ENCODE assay signal across 18 cellular contexts in genomic region chr6:3045369-3045768, GRCh38. TPM values are rescaled to one million over a fixed set of nuclear protein-coding genes. Genes with fewer than 3 reads are reported as not detected.
DNase-seq lines count a peak whose midpoint lies in the region; ATAC-seq, FAIRE-seq and TF ChIP-seq lines count a peak whose summit lies in the region.
"Had no signal": no experiment of that assay in that cellular context is flagged by ENCODE, and none has a peak within 500 bp of the region (broad histone marks: within the 10 kb centered on the region; RNA-seq: fewer than 3 reads in every experiment).

No MANE protein-coding gene starts in this region.

- no peak overlapping the region for H3K4me3 Mint-ChIP-seq in endothelial cell (ENCODE audit: unreplicated experiment)
- H3K4me3 Mint-ChIP-seq: T-helper 1 cell treated with Interleukin-12 subunit alpha and Interleukin-12 subunit beta and Interleukin-4 antibody, amounts not matched to agents 30 μg/mL and 1 μg/mL, for 36 hours had no signal

- DNase-seq in DMS53 (lab: John Stamatoyannopoulos, UW) (peak; percentile 64), DMS53 treated with DMSO at 0.1 percent for 48 hours (lab: John Stamatoyannopoulos, UW; ENCODE audit: unreplicated experiment) (no peak), NAMALWA (ENCODE audit: low spot score) (peak; percentile 35), NCI-H69 (lab: John Stamatoyannopoulos, UW) (peak; percentile 77), K562 (ENCODE audit: extremely low read depth in 1 of 4, low spot score in 3 of 4) (no peak), PC-3 (no peak), endothelial cell (ENCODE audit: low spot score) (no peak)
- DNase-seq: 8988T, GM23248, KBM-7, NCI-H1048, NCI-H1930, NCI-H510A had no signal

- H3K36me3 Mint-ChIP-seq in endothelial cell (ENCODE audit: low read depth, unreplicated experiment): no peaks in the 10 kb centered on the region

- H3K27me3 Mint-ChIP-seq in endothelial cell (ENCODE audit: unreplicated experiment): peaks cover 3% of the 10 kb centered on the region

- TF ChIP-seq CTCF in K562 (IDR thresholded peaks at IDR 0.05 in 2 of 3, conservative IDR thresholded peaks at IDR 0.05 in 1 of 3; ENCODE audit: insufficient read depth in 2 of 3, low read depth in 1 of 3, low read length in 3 of 3) (no peak), PC-3 (conservative IDR thresholded peaks at IDR 0.05; ENCODE audit: low read depth, low read length) (no peak), endothelial cell (IDR thresholded peaks at IDR 0.05; ENCODE audit: unreplicated experiment) (no peak)

- no peak for TF ChIP-seq POLR2A in K562 (conservative IDR thresholded peaks at IDR 0.05)

- ATAC-seq in K562: peak; percentile 25; the same call in 1 of the 3 replicates
- no peak for ATAC-seq in PC-3
- no peak for ATAC-seq in HG03439 (IDR thresholded peaks at IDR 0.05; ENCODE audit: unreplicated experiment)
- ATAC-seq: HCT116 had no signal

- H3K4me1 ChIP-seq in K562 (replicated peaks in 1 of 2; ENCODE audit: control insufficient read depth in 2 of 2, insufficient read depth in 2 of 2, low read length in 2 of 2) (peaks cover 5 to 9% of the 10 kb centered on the region in 2 experiments; a peak in 4 of 5 replicates), PC-3 (ENCODE audit: insufficient read depth, low read length) (no peaks in the 10 kb centered on the region)

- no peaks in the 10 kb centered on the region for H4K20me1 ChIP-seq in K562 (replicated peaks; ENCODE audit: control insufficient read depth, insufficient read depth, low read length)
- no peaks in the 10 kb centered on the region for H4K20me1 ChIP-seq in PC-3 (ENCODE audit: low read length)
- H4K20me1 ChIP-seq: BLaER1 treated with 17β-estradiol and CSF1 and Interleukin-3, amounts not matched to agents 10 nM and 100 nM had no signal

- H3K4me2 ChIP-seq in K562 (ENCODE audit: insufficient read depth, low read length): no peak overlapping the region
- H3K4me2 ChIP-seq in PC-3 (ENCODE audit: low read length): no peak overlapping the region

- no peak for TF ChIP-seq EP300 in K562 (IDR thresholded peaks at IDR 0.05; ENCODE audit: low read length)

- no peak for FAIRE-seq in K562 (lab: Jason Lieb, UNC)

- CTCF ChIA-PET in K562 (lab: Yijun Ruan, JAX; ENCODE audit: low intra/inter-chr PET ratio) (no interaction called here), PC-3 (lab: Charles Lee) (no interaction called here)

- H3K27me3 ChIP-seq in K562 (ENCODE audit: control insufficient read depth in 2 of 2, insufficient read depth in 2 of 2, low read length in 2 of 2): no peaks in the 10 kb centered on the region
- H3K27me3 ChIP-seq in PC-3 (ENCODE audit: low read length): no peaks in the 10 kb centered on the region
- H3K27me3 ChIP-seq: BLaER1 treated with 17β-estradiol and CSF1 and Interleukin-3, amounts not matched to agents 10 nM and 100 nM had no signal

- no peaks in the 10 kb centered on the region for H3K9me2 ChIP-seq in PC-3 (replicated peaks; ENCODE audit: low read length)

- H3K27ac Mint-ChIP-seq in endothelial cell (ENCODE audit: unreplicated experiment): no peak overlapping the region
- H3K27ac Mint-ChIP-seq: T-helper 1 cell treated with Interleukin-12 subunit alpha and Interleukin-12 subunit beta and Interleukin-4 antibody, amounts not matched to agents 30 μg/mL and 1 μg/mL, for 36 hours had no signal

- 35% methylated on average over 5 of the region's 5 CpGs for WGBS in K562 (ENCODE audit: insufficient coverage, low coverage, missing lambda C conversion rate)

- H3K79me2 ChIP-seq in K562 (ENCODE audit: control insufficient read depth, insufficient read depth, low read length) (no peaks in the 10 kb centered on the region), PC-3 (ENCODE audit: low read length) (no peaks in the 10 kb centered on the region)

- H3K9me3 ChIP-seq in K562 (replicated peaks; ENCODE audit: control insufficient read depth, insufficient read depth, low read depth, low read length) (no peaks in the 10 kb centered on the region), PC-3 (ENCODE audit: low read length) (no peaks in the 10 kb centered on the region)
- H3K9me3 ChIP-seq: BLaER1 treated with 17β-estradiol and CSF1 and Interleukin-3, amounts not matched to agents 10 nM and 100 nM had no signal

- no peaks in the 10 kb centered on the region for H3K9me1 ChIP-seq in K562 (ENCODE audit: control insufficient read depth, insufficient read depth, low read length)

- H2AFZ ChIP-seq in K562 (ENCODE audit: low read depth, low read length): no peak overlapping the region
- no peak overlapping the region for H2AFZ ChIP-seq in PC-3 (ENCODE audit: low read length)
- H2AFZ ChIP-seq: GM23248 had no signal

- peaks cover 20% of the 10 kb centered on the region for H3K4me1 Mint-ChIP-seq in endothelial cell (ENCODE audit: unreplicated experiment)

- H3K4me3 ChIP-seq in K562 (no peak overlapping the region), PC-3 (ENCODE audit: low read length) (no peak overlapping the region)
- H3K4me3 ChIP-seq: BLaER1 treated with 17β-estradiol and CSF1 and Interleukin-3, amounts not matched to agents 10 nM and 100 nM; GM23248 had no signal

- H3K9ac ChIP-seq in K562 (ENCODE audit: insufficient read depth in 1 of 2, low read depth in 2 of 2, low read length in 2 of 2): peak overlapping the region in 1 of 2 experiments; percentile 19; a peak in 1 of 4 replicates
- no peak overlapping the region for H3K9ac ChIP-seq in PC-3 (ENCODE audit: low read length)
- H3K9ac ChIP-seq: BLaER1 treated with 17β-estradiol and CSF1 and Interleukin-3, amounts not matched to agents 10 nM and 100 nM; GM23248 had no signal

- POLR2A ChIA-PET in K562 (lab: Yijun Ruan, JAX) (interaction anchor here (1.0 to 1.8 kb wide), 7 partner anchors 8 to 59 kb away, joined by 3 to 7 read pairs (median 3); no protein-coding TSS in a partner anchor), PC-3 (lab: Charles Lee; ENCODE audit: unreplicated experiment) (no interaction called here)

- intact Hi-C loops in K562 (cut with micrococcal nuclease): no loop called here
- intact Hi-C loops in PC-3 (cut with micrococcal nuclease): no loop called here

- H3K27ac ChIP-seq in K562 (ENCODE audit: extremely low read depth, low read depth, low read length): no peak overlapping the region
- no peak overlapping the region for H3K27ac ChIP-seq in PC-3 (ENCODE audit: low read length)
- H3K27ac ChIP-seq: BLaER1 treated with 17β-estradiol and CSF1 and Interleukin-3, amounts not matched to agents 10 nM and 100 nM; GM23248; HL-60 had no signal

- BruUV-seq in K562 (replicated peaks; lab: Mats Ljungman, UMichigan) (no TSS peak), PC-3 (replicated peaks; lab: Mats Ljungman, UMichigan) (no TSS peak)

- H3K9me3 Mint-ChIP-seq in endothelial cell (ENCODE audit: unreplicated experiment): no peaks in the 10 kb centered on the region
- H3K9me3 Mint-ChIP-seq: T-helper 1 cell treated with Interleukin-12 subunit alpha and Interleukin-12 subunit beta and Interleukin-4 antibody, amounts not matched to agents 30 μg/mL and 1 μg/mL, for 36 hours had no signal

- no peaks in the 10 kb centered on the region for H3F3A ChIP-seq in PC-3 (ENCODE audit: low read length, unreplicated experiment)

- no peak for TF ChIP-seq RAD21 in K562 (CRISPR knock-in tag; conservative IDR thresholded peaks at IDR 0.05 in 1 of 2, IDR thresholded peaks at IDR 0.05 in 1 of 2)

- H3K36me3 ChIP-seq in K562 (ENCODE audit: control insufficient read depth, insufficient read depth, low read length) (no peaks in the 10 kb centered on the region), PC-3 (ENCODE audit: low read depth, low read length) (no peaks in the 10 kb centered on the region)
- H3K36me3 ChIP-seq: BLaER1 treated with 17β-estradiol and CSF1 and Interleukin-3, amounts not matched to agents 10 nM and 100 nM had no signal

- in situ Hi-C loops in K562 (cut with MboI): no loop called here

RNA-seq across cellular contexts. Expression of gene RIPK1, which starts 22.9 kb away (rescaled TPM):
- total RNA-seq in K562 (2011; cell fraction: chromatin; rRNA removed; ENCODE audit: low replicate concordance): 21.4 and 26.8 TPM in 2 replicates
- 10.3 and 11.1 TPM in 2 replicates for total RNA-seq in K562 (2011; cell fraction: nucleolus; rRNA removed)
- total RNA-seq in K562 (2011; cell fraction: nucleoplasm; rRNA removed): 12.0 and 12.4 TPM in 2 replicates
- total RNA-seq in K562 (2014; rRNA removed) (14.4 and 15.8 TPM in 2 replicates), K562 (2014; rRNA removed; fragmentation: Illumina TruSeq; extraction: Trizol) (17.7 and 19.6 TPM in 2 replicates), K562 (2015; rRNA removed; fragmentation: Illumina TruSeq; extraction: Trizol) (20.9 and 23.2 TPM in 2 replicates), K562 (2021) (17.2 and 19.4 TPM in 2 replicates), PC-3 (2014; rRNA removed) (14.5 and 17.7 TPM in 2 replicates), endothelial cell (ENCODE audit: unreplicated experiment) (34.7 TPM)
- polyA plus RNA-seq in K562 (2011; rRNA removed) (15.9 and 23.2 TPM in 2 replicates), K562 (2014; fragmentation: Illumina TruSeq; extraction: Trizol) (21.7 and 24.9 TPM in 2 replicates), K562 (2014; fragmentation: Nextera tagmentation; extraction: Ambion mirVana) (1 to 10 TPM; 3.8 to 4.5 TPM), K562 (2014; rRNA removed) (14.5 and 16.9 TPM in 2 replicates)
- 11.5 and 12.3 TPM in 2 replicates for polyA plus RNA-seq in K562 (2011; cell fraction: cytosol; rRNA removed)
- 11.6 and 14.1 TPM in 2 replicates for polyA plus RNA-seq in K562 (2011; cell fraction: nucleus; rRNA removed)
- polyA plus RNA-seq in K562 (2012): 17.4 and 19.0 TPM in 2 replicates
- 29.0 and 42.9 TPM in 2 replicates for polyA minus RNA-seq in K562 (2011; rRNA and poly(A)+ RNA removed)
- 10.7 and 18.6 TPM in 2 replicates for polyA minus RNA-seq in K562 (2011; cell fraction: cytosol; rRNA and poly(A)+ RNA removed)
- 4.7 and 6.1 TPM in 2 replicates for polyA minus RNA-seq in K562 (2011; cell fraction: nucleus; rRNA and poly(A)+ RNA removed)

RNA-seq across cellular contexts. Expression of gene NQO2, which starts 45.7 kb away (rescaled TPM):
- 88.6 and 124 TPM in 2 replicates for total RNA-seq in K562 (2011; cell fraction: chromatin; rRNA removed; ENCODE audit: low replicate concordance)
- total RNA-seq in K562 (2011; cell fraction: nucleolus; rRNA removed): 76.6 and 81.5 TPM in 2 replicates
- 59.8 and 71.4 TPM in 2 replicates for total RNA-seq in K562 (2011; cell fraction: nucleoplasm; rRNA removed)
- 101 and 110 TPM in 2 replicates for total RNA-seq in K562 (2014; rRNA removed)
- total RNA-seq in K562 (2014; rRNA removed; fragmentation: Illumina TruSeq; extraction: Trizol): 106 and 108 TPM in 2 replicates
- 116 TPM in 2 replicates for total RNA-seq in K562 (2015; rRNA removed; fragmentation: Illumina TruSeq; extraction: Trizol)
- 136 and 139 TPM in 2 replicates for total RNA-seq in K562 (2021)
- 187 and 214 TPM in 2 replicates for polyA plus RNA-seq in K562 (2011; rRNA removed)
- 201 and 211 TPM in 2 replicates for polyA plus RNA-seq in K562 (2011; cell fraction: cytosol; rRNA removed)
- polyA plus RNA-seq in K562 (2011; cell fraction: nucleus; rRNA removed): 136 and 150 TPM in 2 replicates
- 121 and 287 TPM in 2 replicates for polyA plus RNA-seq in K562 (2012)
- polyA plus RNA-seq in K562 (2014; fragmentation: Illumina TruSeq; extraction: Trizol): 113 and 118 TPM in 2 replicates
- 10 to 100 TPM; 54.6 to 70.1 TPM for polyA plus RNA-seq in K562 (2014; fragmentation: Nextera tagmentation; extraction: Ambion mirVana)
- polyA plus RNA-seq in K562 (2014; rRNA removed): 145 and 149 TPM in 2 replicates
- 136 and 185 TPM in 2 replicates for polyA minus RNA-seq in K562 (2011; rRNA and poly(A)+ RNA removed)
- 67.3 and 100 TPM in 2 replicates for polyA minus RNA-seq in K562 (2011; cell fraction: cytosol; rRNA and poly(A)+ RNA removed)
- 20.6 and 27.7 TPM in 2 replicates for polyA minus RNA-seq in K562 (2011; cell fraction: nucleus; rRNA and poly(A)+ RNA removed)
- 21.5 and 26.8 TPM in 2 replicates for total RNA-seq in PC-3 (2014; rRNA removed)
- 58.8 TPM for total RNA-seq in endothelial cell (ENCODE audit: unreplicated experiment)

Comparison
In these comparisons a context has a peak if more than half of its experiments do, and no peak if none do; other contexts are left out.
1. DNase-seq: peak in DMS53 (single experiment), NAMALWA (single experiment) and NCI-H69 (single experiment); none in DMS53 treated with DMSO at 0.1 percent for 48 hours (single experiment), K562 (0 of 4), PC-3 (single experiment) and endothelial cell (single experiment).